1 cellular context compared by ENCODE assay signal in genomic region chr4:128810871-128811570, GRCh38.
TF ChIP-seq lines count a peak whose summit lies in the region.

No MANE protein-coding gene starts in this region.

TF ChIP-seq in HepG2, 621 proteins besides CTCF, POLR2A, EP300 and RAD21 (continued from another document and continues in another):
- TF ChIP-seq MLX (CRISPR knock-in tag; IDR thresholded peaks at IDR 0.05) (peak; percentile 53; the same call in 1 of the 2 replicates), ZNF687 (CRISPR knock-in tag; IDR thresholded peaks at IDR 0.05) (peak; percentile 77), ZNF780A (CRISPR knock-in tag; IDR thresholded peaks at IDR 0.05) (peak; percentile 77; the same call in 1 of the 2 replicates), SALL1 (CRISPR knock-in tag; IDR thresholded peaks at IDR 0.05) (peak; percentile 82), SP1 (IDR thresholded peaks at IDR 0.05) (no peak), SP1 (CRISPR knock-in tag; IDR thresholded peaks at IDR 0.05) (peak; percentile 82), TEAD3 (CRISPR knock-in tag; optimal IDR thresholded peaks at IDR 0.05; ENCODE audit: borderline replicate concordance) (peak; percentile 95), KLF16 (CRISPR knock-in tag; IDR thresholded peaks at IDR 0.05) (peak in 1 of 2 experiments; percentile 75; a peak in 2 of 4 replicates), GATAD2A (CRISPR knock-in tag; IDR thresholded peaks at IDR 0.05) (peak; percentile 72), REST (IDR thresholded peaks at IDR 0.05; ENCODE audit: borderline replicate concordance in 1 of 2, low read depth in 1 of 2, low read length in 2 of 2) (peak in 1 of 2 experiments; percentile 2; a peak in 1 of 4 replicates), FOSL2 (CRISPR knock-in tag; IDR thresholded peaks at IDR 0.05) (peak; percentile 57; the same call in 1 of the 2 replicates), NFE2L1 (CRISPR knock-in tag; IDR thresholded peaks at IDR 0.05; ENCODE audit: borderline replicate concordance) (no peak), NAIF1 (CRISPR knock-in tag; IDR thresholded peaks at IDR 0.05; ENCODE audit: borderline replicate concordance) (peak; percentile 81), ZNF589 (CRISPR knock-in tag; conservative IDR thresholded peaks at IDR 0.05) (0 out of 2 replicates have a peak, but pooled peaks have one; percentile 27), HIC2 (CRISPR knock-in tag; IDR thresholded peaks at IDR 0.05; ENCODE audit: low read depth) (no peak), DMTF1 (CRISPR knock-in tag; IDR thresholded peaks at IDR 0.05) (no peak), ZMYM3 (CRISPR knock-in tag; IDR thresholded peaks at IDR 0.05) (peak; percentile 28; the same call in 1 of the 2 replicates), TFDP2 (CRISPR knock-in tag; IDR thresholded peaks at IDR 0.05) (peak; percentile 93), SMAD3 (CRISPR knock-in tag; IDR thresholded peaks at IDR 0.05) (peak; percentile 63; the same call in 1 of the 2 replicates), HDAC2 (CRISPR knock-in tag; IDR thresholded peaks at IDR 0.05) (peak; percentile 78), ARID5B (CRISPR knock-in tag; IDR thresholded peaks at IDR 0.05) (peak; percentile 76), SP5 (CRISPR knock-in tag; IDR thresholded peaks at IDR 0.05; ENCODE audit: borderline replicate concordance, low read depth) (peak; percentile 87), ZNF33B (CRISPR knock-in tag; IDR thresholded peaks at IDR 0.05) (no peak), KLF6 (CRISPR knock-in tag; IDR thresholded peaks at IDR 0.05) (peak; percentile 70; the same call in 1 of the 2 replicates), ZNF792 (CRISPR knock-in tag; IDR thresholded peaks at IDR 0.05) (peak; percentile 78), BHLHE40 (IDR thresholded peaks at IDR 0.05; ENCODE audit: low read length) (peak; percentile 62), USF2 (IDR thresholded peaks at IDR 0.05; ENCODE audit: low read depth, low read length) (no peak), USF2 (CRISPR knock-in tag; IDR thresholded peaks at IDR 0.05; ENCODE audit: borderline replicate concordance) (0 out of 2 replicates have a peak, but pooled peaks have one; percentile 48), ZNF317 (CRISPR knock-in tag; IDR thresholded peaks at IDR 0.05) (peak; percentile 60; the same call in 1 of the 2 replicates), ZNF639 (CRISPR knock-in tag; conservative IDR thresholded peaks at IDR 0.05) (peak; percentile 97), ZBTB34 (CRISPR knock-in tag; IDR thresholded peaks at IDR 0.05) (no peak)
